ENCODE assay signal across 2 cellular contexts in genomic region chr1:192747942-192748341, GRCh38.
TF ChIP-seq lines count a peak whose summit lies in the region.

No MANE protein-coding gene starts in this region.

TF ChIP-seq in SK-N-SH, 30 proteins besides CTCF, POLR2A, EP300 and RAD21 (continued from another document):
- TF ChIP-seq IRF3 (IDR thresholded peaks at IDR 0.05; ENCODE audit: low read depth, low read length) (no peak), TAF1 (IDR thresholded peaks at IDR 0.05; ENCODE audit: borderline replicate concordance, low read depth, low read length) (no peak), FOXM1 (IDR thresholded peaks at IDR 0.05; ENCODE audit: low read depth) (no peak), PBX3 (IDR thresholded peaks at IDR 0.05) (no peak), FOSL2 (IDR thresholded peaks at IDR 0.05; ENCODE audit: borderline replicate concordance, low read depth) (no peak)
- TF ChIP-seq, protein P1, sequence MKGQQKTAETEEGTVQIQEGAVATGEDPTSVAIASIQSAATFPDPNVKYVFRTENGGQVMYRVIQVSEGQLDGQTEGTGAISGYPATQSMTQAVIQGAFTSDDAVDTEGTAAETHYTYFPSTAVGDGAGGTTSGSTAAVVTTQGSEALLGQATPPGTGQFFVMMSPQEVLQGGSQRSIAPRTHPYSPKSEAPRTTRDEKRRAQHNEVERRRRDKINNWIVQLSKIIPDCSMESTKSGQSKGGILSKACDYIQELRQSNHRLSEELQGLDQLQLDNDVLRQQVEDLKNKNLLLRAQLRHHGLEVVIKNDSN (IDR thresholded peaks at IDR 0.05; ENCODE audit: borderline replicate concordance, low read depth) = no peak

TF ChIP-seq in SK-N-SH treated with all-trans-retinoic acid at 6 μM for 48 hours, 23 proteins besides CTCF, POLR2A, EP300 and RAD21 (continued from another document):
- TF ChIP-seq, protein P2, sequence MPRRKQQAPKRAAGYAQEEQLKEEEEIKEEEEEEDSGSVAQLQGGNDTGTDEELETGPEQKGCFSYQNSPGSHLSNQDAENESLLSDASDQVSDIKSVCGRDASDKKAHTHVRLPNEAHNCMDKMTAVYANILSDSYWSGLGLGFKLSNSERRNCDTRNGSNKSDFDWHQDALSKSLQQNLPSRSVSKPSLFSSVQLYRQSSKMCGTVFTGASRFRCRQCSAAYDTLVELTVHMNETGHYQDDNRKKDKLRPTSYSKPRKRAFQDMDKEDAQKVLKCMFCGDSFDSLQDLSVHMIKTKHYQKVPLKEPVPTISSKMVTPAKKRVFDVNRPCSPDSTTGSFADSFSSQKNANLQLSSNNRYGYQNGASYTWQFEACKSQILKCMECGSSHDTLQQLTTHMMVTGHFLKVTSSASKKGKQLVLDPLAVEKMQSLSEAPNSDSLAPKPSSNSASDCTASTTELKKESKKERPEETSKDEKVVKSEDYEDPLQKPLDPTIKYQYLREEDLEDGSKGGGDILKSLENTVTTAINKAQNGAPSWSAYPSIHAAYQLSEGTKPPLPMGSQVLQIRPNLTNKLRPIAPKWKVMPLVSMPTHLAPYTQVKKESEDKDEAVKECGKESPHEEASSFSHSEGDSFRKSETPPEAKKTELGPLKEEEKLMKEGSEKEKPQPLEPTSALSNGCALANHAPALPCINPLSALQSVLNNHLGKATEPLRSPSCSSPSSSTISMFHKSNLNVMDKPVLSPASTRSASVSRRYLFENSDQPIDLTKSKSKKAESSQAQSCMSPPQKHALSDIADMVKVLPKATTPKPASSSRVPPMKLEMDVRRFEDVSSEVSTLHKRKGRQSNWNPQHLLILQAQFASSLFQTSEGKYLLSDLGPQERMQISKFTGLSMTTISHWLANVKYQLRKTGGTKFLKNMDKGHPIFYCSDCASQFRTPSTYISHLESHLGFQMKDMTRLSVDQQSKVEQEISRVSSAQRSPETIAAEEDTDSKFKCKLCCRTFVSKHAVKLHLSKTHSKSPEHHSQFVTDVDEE (CRISPR knock-in tag; IDR thresholded peaks at IDR 0.05) = no peak
- TF ChIP-seq TOX (CRISPR knock-in tag; IDR thresholded peaks at IDR 0.05; ENCODE audit: borderline replicate concordance) (no peak), ZNF8 (CRISPR knock-in tag; IDR thresholded peaks at IDR 0.05) (no peak)
